39 cellular contexts compared by ENCODE assay signal in genomic region chr1:50505427-50505826, GRCh38.
"Had no signal": no experiment of that assay in that cellular context is flagged by ENCODE, and none has a peak within 500 bp of the region (broad histone marks: within the 10 kb centered on the region; RNA-seq: fewer than 3 reads in every experiment).

No MANE protein-coding gene starts in this region.

- H3K27me3 ChIP-seq: adrenal gland, ascending aorta, body of pancreas, brain microvascular endothelial cell, breast epithelium, cardiac muscle cell had no signal

- H3K27ac ChIP-seq: adrenal gland, ascending aorta, body of pancreas, brain microvascular endothelial cell, breast epithelium, cardiac muscle cell had no signal

- DNase-seq: activated effector memory CD4-positive, alpha-beta T cell treated with anti-CD3 and anti-CD28 coated beads, Interleukin-2, amount 50 U/mL, for 16 hours; activated effector memory CD4-positive, alpha-beta T cell treated with Interleukin-2 at 50 U/mL for 16 hours; activated gamma-delta T cell; activated gamma-delta T cell treated with Interleukin-2 at 50 U/mL for 16 hours; activated naive CD4-positive, alpha-beta T cell; activated naive CD4-positive, alpha-beta T cell treated with anti-CD3 and anti-CD28 coated beads for 36 hours; activated naive CD4-positive, alpha-beta T cell treated with anti-CD3 and anti-CD28 coated beads, Interleukin-2, amount 10 ng/mL, durations not matched to agents 7 days and 5 days; activated naive CD4-positive, alpha-beta T cell treated with anti-CD3 and anti-CD28 coated beads, Interleukin-2, amount 50 U/mL, for 16 hours; activated naive CD4-positive, alpha-beta T cell treated with Interleukin-2 at 50 U/mL for 16 hours; activated naive CD8-positive, alpha-beta T cell treated with anti-CD3 and anti-CD28 coated beads for 36 hours; activated naive CD8-positive, alpha-beta T cell treated with anti-CD3 and anti-CD28 coated beads, Interleukin-2, amount 10 ng/mL, durations not matched to agents 7 days and 5 days; activated naive CD8-positive, alpha-beta T cell treated with anti-CD3 and anti-CD28 coated beads, Interleukin-2, amount 50 U/mL, for 24 hours; activated T-cell treated with anti-CD3 and anti-CD28 coated beads, Interleukin-2, amount 50 U/mL, for 4 hours; activated T-cell treated with anti-CD3 and anti-CD28 coated beads, Interleukin-2, amount 50 U/mL, for 48 hours; activated T-cell treated with anti-CD3 and anti-CD28 coated beads, Interleukin-2, amount 50 U/mL, for 72 hours; adrenal gland; amniotic stem cell; amygdala; anterior cingulate cortex; aorta; body of pancreas; brain microvascular endothelial cell; caudate nucleus; central memory CD4-positive, alpha-beta T cell; cerebellar nuclear complex had no signal

- H3K9me3 ChIP-seq: adrenal gland, body of pancreas had no signal

- H3K36me3 ChIP-seq: adrenal gland, brain microvascular endothelial cell, breast epithelium, cardiac muscle cell had no signal

- FAIRE-seq: astrocyte, bronchial epithelial cell, colon had no signal

- H3K4me3 ChIP-seq: adrenal gland, ascending aorta, body of pancreas, breast epithelium, cardiac muscle cell had no signal

- H3K4me1 ChIP-seq: adrenal gland, ascending aorta, body of pancreas, breast epithelium had no signal

- H3K27me3 Mint-ChIP-seq: activated naive CD4-positive, alpha-beta T cell treated with anti-CD3 and anti-CD28 coated beads, Interleukin-2, amount 10 ng/mL, durations not matched to agents 7 days and 5 days; activated naive CD4-positive, alpha-beta T cell treated with anti-CD3 and anti-CD28 coated beads, Interleukin-2, amount 50 U/mL, for 24 hours; activated naive CD8-positive, alpha-beta T cell; activated naive CD8-positive, alpha-beta T cell treated with anti-CD3 and anti-CD28 coated beads for 36 hours; activated naive CD8-positive, alpha-beta T cell treated with anti-CD3 and anti-CD28 coated beads, Interleukin-2, amount 10 ng/mL, durations not matched to agents 7 days and 5 days; activated naive CD8-positive, alpha-beta T cell treated with anti-CD3 and anti-CD28 coated beads, Interleukin-2, amount 50 U/mL, for 24 hours; activated T-helper 17 cell treated with anti-CD3 and anti-CD28 coated beads, Interleukin-2, amount 50 U/mL, for 72 hours; brain; central memory CD8-positive, alpha-beta T cell had no signal

- ATAC-seq: activated naive CD4-positive, alpha-beta T cell treated with anti-CD3 and anti-CD28 coated beads, Interleukin-2, amount 50 U/mL, for 72 hours; activated naive CD8-positive, alpha-beta T cell treated with anti-CD3 and anti-CD28 coated beads, Interleukin-2, amount 50 U/mL, for 24 hours; activated T-cell treated with anti-CD3 and anti-CD28 coated beads, Interleukin-2, amount 50 U/mL, for 4 hours; activated T-cell treated with anti-CD3 and anti-CD28 coated beads, Interleukin-2, amount 50 U/mL, for 72 hours; activated T-helper 17 cell treated with anti-CD3 and anti-CD28 coated beads, Interleukin-2, amount 50 U/mL, for 72 hours; body of pancreas had no signal

- H3K4me1 Mint-ChIP-seq: activated naive CD4-positive, alpha-beta T cell treated with anti-CD3 and anti-CD28 coated beads, Interleukin-2, amount 10 ng/mL, durations not matched to agents 7 days and 5 days; activated naive CD4-positive, alpha-beta T cell treated with anti-CD3 and anti-CD28 coated beads, Interleukin-2, amount 50 U/mL, for 24 hours; activated naive CD8-positive, alpha-beta T cell treated with anti-CD3 and anti-CD28 coated beads for 36 hours; activated naive CD8-positive, alpha-beta T cell treated with anti-CD3 and anti-CD28 coated beads, Interleukin-2, amount 10 ng/mL, durations not matched to agents 7 days and 5 days; activated naive CD8-positive, alpha-beta T cell treated with anti-CD3 and anti-CD28 coated beads, Interleukin-2, amount 50 U/mL, for 24 hours; activated T-helper 17 cell treated with anti-CD3 and anti-CD28 coated beads, Interleukin-2, amount 50 U/mL, for 72 hours; brain; central memory CD8-positive, alpha-beta T cell had no signal

- H3K27ac Mint-ChIP-seq: activated naive CD4-positive, alpha-beta T cell treated with anti-CD3 and anti-CD28 coated beads for 36 hours; activated naive CD4-positive, alpha-beta T cell treated with anti-CD3 and anti-CD28 coated beads, Interleukin-2, amount 10 ng/mL, durations not matched to agents 7 days and 5 days; activated naive CD4-positive, alpha-beta T cell treated with anti-CD3 and anti-CD28 coated beads, Interleukin-2, amount 50 U/mL, for 24 hours; activated naive CD4-positive, alpha-beta T cell treated with anti-CD3 and anti-CD28 coated beads, Interleukin-2, amount 50 U/mL, for 72 hours; activated naive CD8-positive, alpha-beta T cell; activated naive CD8-positive, alpha-beta T cell treated with anti-CD3 and anti-CD28 coated beads for 36 hours; activated naive CD8-positive, alpha-beta T cell treated with anti-CD3 and anti-CD28 coated beads, Interleukin-2, amount 10 ng/mL, durations not matched to agents 7 days and 5 days; activated naive CD8-positive, alpha-beta T cell treated with anti-CD3 and anti-CD28 coated beads, Interleukin-2, amount 50 U/mL, for 24 hours; activated T-cell treated with anti-CD3 and anti-CD28 coated beads, Interleukin-2, amount 50 U/mL, for 72 hours; activated T-helper 1 cell treated with anti-CD3 and anti-CD28 coated beads, Interleukin-12 subunit alpha, Interleukin-12 subunit beta, Interleukin-2, Interleukin-4 antibody, amounts not matched to agents 30 ng/mL and 10 ng/mL and 1 ng/mL, durations not matched to agents 14 hours and 24 hours and 36 hours; activated T-helper 17 cell treated with anti-CD3 and anti-CD28 coated beads, Interleukin-2, amount 50 U/mL, for 72 hours; activated T-helper 2 cell treated with anti-CD3 and anti-CD28 coated beads, Interferon-gamma antibody, Interleukin-2, Interleukin-4, amounts not matched to agents 10 μg/mL and 5 μg/mL and 100 μg/mL, durations not matched to agents 14 hours and 24 hours and 36 hours; brain had no signal

- H3K4me3 Mint-ChIP-seq: activated naive CD4-positive, alpha-beta T cell treated with anti-CD3 and anti-CD28 coated beads for 36 hours; activated naive CD4-positive, alpha-beta T cell treated with anti-CD3 and anti-CD28 coated beads, Interleukin-2, amount 10 ng/mL, durations not matched to agents 7 days and 5 days; activated naive CD4-positive, alpha-beta T cell treated with anti-CD3 and anti-CD28 coated beads, Interleukin-2, amount 50 U/mL, for 24 hours; activated naive CD8-positive, alpha-beta T cell; activated naive CD8-positive, alpha-beta T cell treated with anti-CD3 and anti-CD28 coated beads for 36 hours; activated naive CD8-positive, alpha-beta T cell treated with anti-CD3 and anti-CD28 coated beads, Interleukin-2, amount 10 ng/mL, durations not matched to agents 7 days and 5 days; activated naive CD8-positive, alpha-beta T cell treated with anti-CD3 and anti-CD28 coated beads, Interleukin-2, amount 50 U/mL, for 24 hours; activated T-cell treated with anti-CD3 and anti-CD28 coated beads, Interleukin-2, amount 50 U/mL, for 4 hours; activated T-cell treated with anti-CD3 and anti-CD28 coated beads, Interleukin-2, amount 50 U/mL, for 72 hours; activated T-helper 1 cell treated with anti-CD3 and anti-CD28 coated beads, Interleukin-12 subunit alpha, Interleukin-12 subunit beta, Interleukin-2, Interleukin-4 antibody, amounts not matched to agents 30 ng/mL and 10 ng/mL and 1 ng/mL, durations not matched to agents 14 hours and 24 hours and 36 hours; activated T-helper 17 cell treated with anti-CD3 and anti-CD28 coated beads, Interleukin-2, amount 50 U/mL, for 72 hours; brain; central memory CD8-positive, alpha-beta T cell had no signal
